In genomic region chr20:50113420-50114224, GRCh38 we compare ENCODE assay signal across 9 cellular contexts. TPM values are rescaled to one million over a fixed set of nuclear protein-coding genes. Genes with fewer than 3 reads are reported as not detected.
DNase-seq lines count a peak whose midpoint lies in the region; ATAC-seq, FAIRE-seq and TF ChIP-seq lines count a peak whose summit lies in the region.
"Had no signal": no experiment of that assay in that cellular context is flagged by ENCODE, and none has a peak within 500 bp of the region (broad histone marks: within the 10 kb centered on the region; RNA-seq: fewer than 3 reads in every experiment).

No MANE protein-coding gene starts in this region.

- peak overlapping the region; percentile 79 to 92 for H3K4me3 ChIP-seq in duodenal mucosa (ENCODE audit: low read depth in 1 of 2, low read length in 2 of 2)
- H3K4me3 ChIP-seq in neural cell (ENCODE audit: low read length) = peak overlapping the region; percentile 94

- no peaks in the 10 kb centered on the region for H3K27me3 Mint-ChIP-seq in CD4-positive, alpha-beta T cell

- H3K79me2 ChIP-seq in neural cell (replicated peaks; ENCODE audit: insufficient read depth, low read length) = peaks cover 55% of the 10 kb centered on the region

- H2AFZ ChIP-seq in neural cell (ENCODE audit: low read depth, low read length) = peak overlapping the region; percentile 70

- H4K20me1 ChIP-seq in neural cell (ENCODE audit: insufficient read depth) = peaks cover 3% of the 10 kb centered on the region

- TF ChIP-seq EP300 in neural cell (conservative IDR thresholded peaks at IDR 0.05; ENCODE audit: poor library complexity, severe bottlenecking) = no peak

- H3K4me3 Mint-ChIP-seq in CD4-positive, alpha-beta T cell = peak overlapping the region; percentile 97

- peaks cover 22% of the 10 kb centered on the region for H3K36me3 Mint-ChIP-seq in CD4-positive, alpha-beta T cell (ENCODE audit: low read depth)

- no peak for FAIRE-seq in urothelium cell line (lab: Jason Lieb, UNC)
- FAIRE-seq: endometrium had no signal

- TF ChIP-seq RAD21 in neural cell (conservative IDR thresholded peaks at IDR 0.05) = no peak

- no peak for ATAC-seq in CD4-positive, alpha-beta T cell (ENCODE audit: poor library complexity)

- H3K9ac ChIP-seq in duodenal mucosa (ENCODE audit: low read depth in 1 of 2, low read length in 2 of 2) (peak overlapping the region; percentile 91 to 92), neural cell (ENCODE audit: low read length) (peak overlapping the region; percentile 95)

- H3F3A ChIP-seq in neural cell (ENCODE audit: insufficient read depth, low read length, poor library complexity, severe bottlenecking) = no peaks in the 10 kb centered on the region

- no peaks in the 10 kb centered on the region for H3K27me3 ChIP-seq in CD4-positive, alpha-beta T cell (ENCODE audit: control insufficient read depth, insufficient read depth, low read length)
- H3K27me3 ChIP-seq in duodenal mucosa (ENCODE audit: control insufficient read depth in 1 of 2, insufficient read depth in 2 of 2, low read length in 2 of 2) (no peaks in the 10 kb centered on the region), neural cell (ENCODE audit: insufficient read depth, low read depth, low read length) (no peaks in the 10 kb centered on the region)

- CTCF ChIA-PET in CD4-positive, alpha-beta T cell (lab: Charles Lee) = interaction anchor here (1.0 to 1.5 kb wide), 5 partner anchors 13 to 65 kb away, joined by 3 to 5 read pairs (median 4); partner anchors contain the start of gene PEDS1

- POLR2A ChIA-PET in CD4-positive, alpha-beta T cell (lab: Charles Lee) = interaction anchor here (0.6 to 5.8 kb wide), 10 partner anchors 16 to 747 kb away, joined by 3 to 47 read pairs (median 4); partner anchors contain the start of genes PEDS1 and PTPN1

- H3K36me3 ChIP-seq in duodenal mucosa (ENCODE audit: control insufficient read depth in 1 of 2, insufficient read depth in 2 of 2, low read length in 2 of 2) (peaks cover 0 to 3% of the 10 kb centered on the region in 2 donors), neural cell (ENCODE audit: insufficient read depth, low read length) (no peaks in the 10 kb centered on the region)

- peak overlapping the region; percentile 72 for H3K4me2 ChIP-seq in neural cell (ENCODE audit: low read length)

- H3K27ac Mint-ChIP-seq in CD4-positive, alpha-beta T cell = peak overlapping the region; percentile 98

- no peaks in the 10 kb centered on the region for H3K9me3 ChIP-seq in CD4-positive, alpha-beta T cell (ENCODE audit: control insufficient read depth, low read length)
- H3K9me3 ChIP-seq in duodenal mucosa (ENCODE audit: control insufficient read depth in 1 of 2, low read length in 2 of 2) = no peaks in the 10 kb centered on the region
- no peaks in the 10 kb centered on the region for H3K9me3 ChIP-seq in neural cell (ENCODE audit: low read length)

- H3K4me1 Mint-ChIP-seq in CD4-positive, alpha-beta T cell (ENCODE audit: low read depth) = peaks cover 72% of the 10 kb centered on the region

- H3K4me1 ChIP-seq in duodenal mucosa (ENCODE audit: control insufficient read depth in 1 of 2, insufficient read depth in 2 of 2, low read length in 2 of 2) = peaks cover 54 to 57% of the 10 kb centered on the region in 2 donors

- DNase-seq in CD4-positive, alpha-beta T cell = no peak
- DNase-seq in NAMALWA (ENCODE audit: low spot score) (peak; percentile 23), NCI-H446 treated with DMSO at 0.1 percent for 48 hours (lab: John Stamatoyannopoulos, UW) (no peak), nucleus accumbens (lab: John Stamatoyannopoulos, UW) (no peak), anterior cingulate cortex (lab: John Stamatoyannopoulos, UW) (no peak), urothelium cell line (ENCODE audit: low spot score) (no peak)

- no peaks in the 10 kb centered on the region for H3K9me2 ChIP-seq in neural cell (ENCODE audit: insufficient read depth, low read length)

- intact Hi-C loops in CD4-positive, alpha-beta T cell (cut with DNase I, micrococcal nuclease) = loop anchor here (1.0 to 10.0 kb wide), 6 partner anchors 34 to 821 kb away; partner anchors contain the start of genes ADNP (in 1 of the 2), PARD6B (in 1 of the 2), PEDS1 (in 1 of the 2) and PTPN1 (in 1 of the 2)

- H3K9me3 Mint-ChIP-seq in CD4-positive, alpha-beta T cell = no peaks in the 10 kb centered on the region

- peak overlapping the region; percentile 87 for H3K27ac ChIP-seq in CD4-positive, alpha-beta T cell (ENCODE audit: low read depth, low read length)
- H3K27ac ChIP-seq in duodenal mucosa (ENCODE audit: low read depth, low read length) (peak overlapping the region; percentile 91), neural cell (ENCODE audit: low read length) (peak overlapping the region; percentile 99)

- no peak for TF ChIP-seq CTCF in CD4-positive, alpha-beta T cell (IDR thresholded peaks at IDR 0.05)
- no peak for TF ChIP-seq CTCF in neural cell (IDR thresholded peaks at IDR 0.05; ENCODE audit: poor library complexity, severe bottlenecking)

TF ChIP-seq in neural cell, 6 proteins besides CTCF, POLR2A, EP300 and RAD21:
- no peak for TF ChIP-seq REST (IDR thresholded peaks at IDR 0.05; ENCODE audit: borderline replicate concordance)
- no peak for TF ChIP-seq SMC3 (conservative IDR thresholded peaks at IDR 0.05; ENCODE audit: poor library complexity)
- TF ChIP-seq EZH2 (IDR thresholded peaks at IDR 0.05; ENCODE audit: borderline replicate concordance, insufficient read depth, low read length, poor library complexity, severe bottlenecking) = no peak
- no peak for TF ChIP-seq MXI1 (conservative IDR thresholded peaks at IDR 0.05; ENCODE audit: poor library complexity, severe bottlenecking)
- no peak for TF ChIP-seq POLR2AphosphoS5 (IDR thresholded peaks at IDR 0.05)
- no peak for TF ChIP-seq TAF1 (IDR thresholded peaks at IDR 0.05; ENCODE audit: low read depth)

RNA-seq across cellular contexts. Expression of gene UBE2V1, which starts 0.7 kb away (rescaled TPM):
- 100 to 1,000 TPM; 115 to 140 TPM for total RNA-seq in CD4-positive, alpha-beta T cell
- 34.4 and 44.2 TPM in 2 replicates for polyA plus RNA-seq in neural cell
- 58.4 and 70.0 TPM in 2 replicates for polyA minus RNA-seq in neural cell

RNA-seq across cellular contexts. Expression of gene PEDS1, which starts 39.9 kb away (rescaled TPM):
- 10 to 100 TPM; 21.3 to 21.9 TPM for total RNA-seq in CD4-positive, alpha-beta T cell
- 10.0 and 16.5 TPM in 2 replicates for polyA plus RNA-seq in neural cell
- polyA minus RNA-seq in neural cell = 19.8 and 20.2 TPM in 2 replicates
